In the genomic region with DNA sequence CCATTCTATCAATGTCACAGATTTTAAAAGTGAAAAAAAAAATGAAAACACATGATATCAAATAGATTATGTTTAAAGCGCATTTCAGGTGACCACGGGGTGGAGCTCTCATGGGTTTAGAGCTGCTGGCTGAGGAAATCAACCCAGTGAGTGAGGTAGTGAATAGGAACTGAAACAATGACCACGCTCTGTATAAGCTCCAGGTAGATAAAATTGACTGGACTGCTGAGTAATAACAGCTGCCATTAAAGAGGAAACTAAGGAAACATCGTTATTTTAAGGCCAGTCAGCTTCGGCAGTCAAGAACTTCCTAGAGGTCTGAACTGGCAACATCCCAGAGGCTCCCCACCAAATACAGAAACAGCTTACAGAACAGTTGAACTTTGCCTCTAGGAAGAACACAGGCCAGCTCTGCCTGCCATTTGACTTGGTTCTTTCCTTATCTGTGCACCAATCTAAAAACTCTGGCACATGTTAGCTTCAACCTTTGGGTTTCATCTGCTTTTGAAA, we compare ENCODE assay signal across 8 cellular contexts.
DNase-seq lines count a peak whose midpoint lies in the region; ATAC-seq, FAIRE-seq and TF ChIP-seq lines count a peak whose summit lies in the region.

No MANE protein-coding gene starts in this region.

- TF ChIP-seq EP300 in HepG2 (IDR thresholded peaks at IDR 0.05; ENCODE audit: low read depth in 2 of 2, low read length in 2 of 2) (no peak), HepG2 (CRISPR knock-in tag; IDR thresholded peaks at IDR 0.05; ENCODE audit: borderline replicate concordance) (no peak)

- H3K9me3 ChIP-seq in DND-41 (ENCODE audit: insufficient read depth, low read length, severe bottlenecking): no peaks in the 10 kb centered on the region
- H3K9me3 ChIP-seq in body of pancreas: no peaks in the 10 kb centered on the region
- H3K9me3 ChIP-seq in HepG2 (ENCODE audit: low read length): no peaks in the 10 kb centered on the region

- in situ Hi-C loops in HepG2 (cut with HindIII; ENCODE audit: extremely low pct_ligation_motif_present, low pct_unique_long_range_greater_than_20kb): loop anchor here (5.0 kb wide), 1 partner anchor 411 kb away; no protein-coding TSS in a partner anchor

- CTCF ChIA-PET in HepG2 (lab: Yijun Ruan, JAX; ENCODE audit: low intra/inter-chr PET ratio, low total read pairs): interaction anchor here (1.2 to 2.8 kb wide), 2 partner anchors 407 to 409 kb away, joined by 4 to 31 read pairs; no protein-coding TSS in a partner anchor

- POLR2A ChIA-PET in HepG2 (lab: Yijun Ruan, JAX): no interaction called here

- TF ChIP-seq POLR2A in body of pancreas (IDR thresholded peaks at IDR 0.05) (no peak), HepG2 (IDR thresholded peaks at IDR 0.05; ENCODE audit: insufficient read depth in 1 of 2, low read depth in 2 of 2, low read length in 2 of 2) (no peak), lower leg skin (IDR thresholded peaks at IDR 0.05) (no peak)

- no peak overlapping the region for H3K27ac ChIP-seq in DND-41 (ENCODE audit: low read length)
- H3K27ac ChIP-seq in body of pancreas: no peak overlapping the region
- no peak overlapping the region for H3K27ac ChIP-seq in HepG2 (ENCODE audit: extremely low read length, insufficient read depth, low read length)

- TF ChIP-seq RAD21 in HepG2 (CRISPR knock-in tag; IDR thresholded peaks at IDR 0.05): peak; percentile 38

- BruUV-seq in HepG2 (replicated peaks; lab: Mats Ljungman, UMichigan): no TSS peak

- intact Hi-C loops in body of pancreas (cut with DNase I): loop anchor here (10.0 kb wide), 1 partner anchor 414 kb away; no protein-coding TSS in a partner anchor
- intact Hi-C loops in HepG2 (cut with micrococcal nuclease; ENCODE audit: unreplicated experiment): loop anchor here (1.0 to 2.0 kb wide), 2 partner anchors 54 to 408 kb away; no protein-coding TSS in a partner anchor
- intact Hi-C loops in lower leg skin (cut with DNase I; ENCODE audit: low total_unique reads): no loop called here

- H3K36me3 ChIP-seq in DND-41 (ENCODE audit: insufficient read depth, low read length): no peaks in the 10 kb centered on the region
- H3K36me3 ChIP-seq in body of pancreas (replicated peaks in 1 of 2; ENCODE audit: insufficient read depth in 1 of 2, low read depth in 2 of 2): no peaks in the 10 kb centered on the region
- H3K36me3 ChIP-seq in HepG2 (replicated peaks in 1 of 2; ENCODE audit: control insufficient read depth in 1 of 2, insufficient read depth in 2 of 2, low read length in 2 of 2): no peaks in the 10 kb centered on the region

- H3K4me1 ChIP-seq in DND-41 (ENCODE audit: insufficient read depth, low read length) (no peaks in the 10 kb centered on the region), body of pancreas (peaks cover 8% of the 10 kb centered on the region), HepG2 (ENCODE audit: insufficient read depth, low read length) (peaks cover 7% of the 10 kb centered on the region)

- no peak for ATAC-seq in DND-41 (ENCODE audit: insufficient read depth, low read depth)
- peak; percentile 100 for ATAC-seq in GM19035 (IDR thresholded peaks at IDR 0.05; ENCODE audit: unreplicated experiment)
- peak; percentile 100 for ATAC-seq in HG03039 (IDR thresholded peaks at IDR 0.05; ENCODE audit: unreplicated experiment)
- peak; percentile 94 for ATAC-seq in body of pancreas
- peak; percentile 99 for ATAC-seq in HepG2

- 22 to 31% methylated on average over 5 of the region's 5 CpGs for WGBS in body of pancreas, 2 donors
- 1% methylated on average over 5 of the region's 5 CpGs for WGBS in HepG2 (ENCODE audit: low lambda C conversion rate)
- WGBS in lower leg skin, 2 donors: 51 to 62% methylated on average over 5 of the region's 5 CpGs

- TF ChIP-seq CTCF in DND-41 (IDR thresholded peaks at IDR 0.05; ENCODE audit: borderline replicate concordance, extremely low read depth, low read length, poor library complexity, severe bottlenecking) (peak; percentile 29), body of pancreas (IDR thresholded peaks at IDR 0.05) (peak in 6 of 7 experiments; percentile 38 to 62 (median 54)), HepG2 (CRISPR knock-in tag; IDR thresholded peaks at IDR 0.05) (peak; percentile 70), lower leg skin (IDR thresholded peaks at IDR 0.05) (no peak)

- H4K20me1 ChIP-seq in DND-41 (ENCODE audit: insufficient read depth, low read length) (no peaks in the 10 kb centered on the region), HepG2 (ENCODE audit: insufficient read depth, low read length) (no peaks in the 10 kb centered on the region)

- peak; percentile 93 for FAIRE-seq in HepG2 (lab: Jason Lieb, UNC)

- no peak overlapping the region for H3K9ac ChIP-seq in DND-41 (ENCODE audit: low read depth, low read length)
- peak overlapping the region; percentile 24; the same call in 1 of the 2 replicates for H3K9ac ChIP-seq in HepG2 (ENCODE audit: insufficient read depth, low read depth, low read length)

- H3K27me3 ChIP-seq in DND-41 (ENCODE audit: insufficient read depth, low read length, poor library complexity) (peaks cover 8% of the 10 kb centered on the region), body of pancreas (no peaks in the 10 kb centered on the region), HepG2 (ENCODE audit: control insufficient read depth in 1 of 2, insufficient read depth in 2 of 2, low read length in 2 of 2) (no peaks in the 10 kb centered on the region)

- H3K4me3 ChIP-seq in DND-41 (ENCODE audit: low read depth in 1 of 2, low read length in 2 of 2) (no peak overlapping the region), body of pancreas (no peak overlapping the region), HepG2 (replicated peaks in 1 of 3; ENCODE audit: insufficient read depth in 1 of 3, low read depth in 2 of 3, low read length in 3 of 3) (peak overlapping the region in 2 of 3 experiments; percentile 4 to 6; a peak in 2 of 6 replicates), lower leg skin (ENCODE audit: low read depth, poor library complexity, severe bottlenecking) (no peak overlapping the region)

- no peak for DNase-seq in DND-41
- DNase-seq in NCI-H2171 treated with DMSO at 0.1 percent for 48 hours (lab: John Stamatoyannopoulos, UW): peak; percentile 48
- peak; percentile 59 to 72 (median 66) for DNase-seq in body of pancreas
- peak; percentile 55 for DNase-seq in HepG2 (ENCODE audit: low spot score)
- no peak for DNase-seq in lower leg skin (ENCODE audit: low spot score in 2 of 2)
- no peak for DNase-seq in central memory CD4-positive, alpha-beta T cell

- H3K79me2 ChIP-seq in DND-41 (ENCODE audit: insufficient read depth, low read length) (no peaks in the 10 kb centered on the region), HepG2 (ENCODE audit: insufficient read depth, low read length) (no peaks in the 10 kb centered on the region)

- H3K4me2 ChIP-seq in DND-41 (ENCODE audit: insufficient read depth, low read length) (no peak overlapping the region), HepG2 (ENCODE audit: low read depth, low read length) (peak overlapping the region; percentile 77)

- H2AFZ ChIP-seq in DND-41 (ENCODE audit: low read depth, low read length) (no peak overlapping the region), HepG2 (ENCODE audit: low read length) (peak overlapping the region; percentile 97)

TF ChIP-seq in HepG2, 621 proteins besides CTCF, POLR2A, EP300 and RAD21 (continues in another document):
- TF ChIP-seq ZFP37 (CRISPR knock-in tag; IDR thresholded peaks at IDR 0.05; ENCODE audit: borderline replicate concordance): 0 out of 2 replicates have a peak, but pooled peaks have one; percentile 80
- peak; percentile 75 for TF ChIP-seq HNF4A (CRISPR knock-in tag; IDR thresholded peaks at IDR 0.05)
- peak; percentile 55; the same call in 1 of the 2 replicates for TF ChIP-seq YEATS4 (CRISPR knock-in tag; IDR thresholded peaks at IDR 0.05; ENCODE audit: borderline replicate concordance)
- TF ChIP-seq BCL6 (CRISPR knock-in tag; IDR thresholded peaks at IDR 0.05): peak; percentile 41; the same call in 1 of the 2 replicates
- peak; percentile 51; the same call in 1 of the 2 replicates for TF ChIP-seq MAX (IDR thresholded peaks at IDR 0.05)
- TF ChIP-seq, protein P1, sequence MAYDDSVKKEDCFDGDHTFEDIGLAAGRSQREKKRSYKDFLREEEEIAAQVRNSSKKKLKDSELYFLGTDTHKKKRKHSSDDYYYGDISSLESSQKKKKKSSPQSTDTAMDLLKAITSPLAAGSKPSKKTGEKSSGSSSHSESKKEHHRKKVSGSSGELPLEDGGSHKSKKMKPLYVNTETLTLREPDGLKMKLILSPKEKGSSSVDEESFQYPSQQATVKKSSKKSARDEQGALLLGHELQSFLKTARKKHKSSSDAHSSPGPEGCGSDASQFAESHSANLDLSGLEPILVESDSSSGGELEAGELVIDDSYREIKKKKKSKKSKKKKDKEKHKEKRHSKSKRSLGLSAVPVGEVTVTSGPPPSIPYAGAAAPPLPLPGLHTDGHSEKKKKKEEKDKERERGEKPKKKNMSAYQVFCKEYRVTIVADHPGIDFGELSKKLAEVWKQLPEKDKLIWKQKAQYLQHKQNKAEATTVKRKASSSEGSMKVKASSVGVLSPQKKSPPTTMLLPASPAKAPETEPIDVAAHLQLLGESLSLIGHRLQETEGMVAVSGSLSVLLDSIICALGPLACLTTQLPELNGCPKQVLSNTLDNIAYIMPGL (CRISPR knock-in tag; IDR thresholded peaks at IDR 0.05; ENCODE audit: borderline replicate concordance in 1 of 2, low read depth in 1 of 2): peak in 1 of 2 experiments; percentile 27; a peak in 1 of 4 replicates
- TF ChIP-seq, protein P2, sequence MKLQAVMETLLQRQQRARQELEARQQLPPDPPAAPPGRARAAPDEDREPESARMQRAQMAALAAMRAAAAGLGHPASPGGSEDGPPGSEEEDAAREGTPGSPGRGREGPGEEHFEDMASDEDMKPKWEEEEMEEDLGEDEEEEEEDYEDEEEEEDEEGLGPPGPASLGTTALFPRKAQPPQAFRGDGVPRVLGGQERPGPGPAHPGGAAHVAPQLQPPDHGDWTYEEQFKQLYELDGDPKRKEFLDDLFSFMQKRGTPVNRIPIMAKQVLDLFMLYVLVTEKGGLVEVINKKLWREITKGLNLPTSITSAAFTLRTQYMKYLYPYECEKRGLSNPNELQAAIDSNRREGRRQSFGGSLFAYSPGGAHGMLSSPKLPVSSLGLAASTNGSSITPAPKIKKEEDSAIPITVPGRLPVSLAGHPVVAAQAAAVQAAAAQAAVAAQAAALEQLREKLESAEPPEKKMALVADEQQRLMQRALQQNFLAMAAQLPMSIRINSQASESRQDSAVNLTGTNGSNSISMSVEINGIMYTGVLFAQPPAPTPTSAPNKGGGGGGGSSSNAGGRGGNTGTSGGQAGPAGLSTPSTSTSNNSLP (IDR thresholded peaks at IDR 0.05; ENCODE audit: low read depth, low read length): peak; percentile 31; the same call in 1 of the 2 replicates
- TF ChIP-seq GATAD2A (CRISPR knock-in tag; IDR thresholded peaks at IDR 0.05): peak; percentile 34; the same call in 1 of the 2 replicates
- TF ChIP-seq CEBPG (CRISPR knock-in tag; IDR thresholded peaks at IDR 0.05): 0 out of 2 replicates have a peak, but pooled peaks have one; percentile 21
- TF ChIP-seq ZNF264 (CRISPR knock-in tag; IDR thresholded peaks at IDR 0.05): peak; percentile 60; the same call in 1 of the 2 replicates
- no peak for TF ChIP-seq DNMT1 (CRISPR knock-in tag; IDR thresholded peaks at IDR 0.05)

Comparison
In these comparisons a context has a peak if more than half of its experiments do, and no peak if none do; other contexts are left out.
1. DNase-seq: peak in NCI-H2171 treated with DMSO at 0.1 percent for 48 hours (single experiment), body of pancreas (4 of 4) and HepG2 (single experiment); none in DND-41 (single experiment), lower leg skin (0 of 2) and central memory CD4-positive, alpha-beta T cell (single experiment).
2. H3K4me3 ChIP-seq: peak in HepG2 (2 of 3); none in DND-41 (0 of 2), body of pancreas (0 of 2) and lower leg skin (single experiment).
3. CTCF ChIP-seq: peak in DND-41 (single experiment), body of pancreas (6 of 7) and HepG2 (single experiment); none in lower leg skin (0 of 3).